In the genomic region with DNA sequence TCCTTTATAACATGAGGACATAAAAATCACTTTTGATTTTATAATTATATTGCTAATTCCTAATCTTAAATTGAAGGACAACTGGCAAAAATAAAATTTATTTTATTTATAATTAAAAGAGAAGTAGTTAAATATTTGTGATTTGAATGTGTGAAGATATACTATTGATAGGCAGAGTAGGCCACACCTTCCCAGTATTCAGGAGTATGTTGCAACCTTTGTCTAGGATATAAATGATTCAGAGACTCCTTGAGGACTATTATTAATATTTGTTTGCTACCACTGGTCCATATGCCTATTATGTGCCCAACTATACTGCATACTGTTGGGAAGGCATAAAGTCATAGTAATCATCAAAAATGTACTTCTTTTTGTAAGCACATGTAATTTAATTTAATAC, we compare ENCODE assay signal across 24 cellular contexts.
DNase-seq lines count a peak whose midpoint lies in the region; ATAC-seq, FAIRE-seq and TF ChIP-seq lines count a peak whose summit lies in the region.
"Had no signal": no experiment of that assay in that cellular context is flagged by ENCODE, and none has a peak within 500 bp of the region (broad histone marks: within the 10 kb centered on the region; RNA-seq: fewer than 3 reads in every experiment).

No MANE protein-coding gene starts in this region.

- H3K4me3 ChIP-seq in IMR-90 (ENCODE audit: insufficient read depth, low read depth, low read length) (no peak overlapping the region), epithelial cell of esophagus (ENCODE audit: low read length) (no peak overlapping the region), small intestine (ENCODE audit: low read depth in 1 of 2, low read length in 2 of 2) (no peak overlapping the region), MG63 (no peak overlapping the region)
- H3K4me3 ChIP-seq: A549; BLaER1 treated with 17β-estradiol and CSF1 and Interleukin-3, amounts not matched to agents 10 nM and 100 nM; GM12878; HAP-1 had no signal

- intact Hi-C loops in IMR-90 (cut with micrococcal nuclease), result no loop called here

- H3K9me3 ChIP-seq in IMR-90 (ENCODE audit: control insufficient read depth, insufficient read depth, low read length), result no peaks in the 10 kb centered on the region
- H3K9me3 ChIP-seq in small intestine (ENCODE audit: control insufficient read depth, low read depth), result no peaks in the 10 kb centered on the region
- no peaks in the 10 kb centered on the region for H3K9me3 ChIP-seq in MG63
- H3K9me3 ChIP-seq: A549; BE2C; BLaER1 treated with 17β-estradiol and CSF1 and Interleukin-3, amounts not matched to agents 10 nM and 100 nM; Caco-2; HAP-1 had no signal

- no peak overlapping the region for H3K23ac ChIP-seq in IMR-90 (ENCODE audit: low read depth, low read length)

- H2BK120ac ChIP-seq in IMR-90 (ENCODE audit: low read depth, low read length), result no peak overlapping the region

- H3K9ac ChIP-seq in IMR-90 (ENCODE audit: low read depth, low read length), result no peak overlapping the region
- H3K9ac ChIP-seq: BLaER1 treated with 17β-estradiol and CSF1 and Interleukin-3, amounts not matched to agents 10 nM and 100 nM had no signal

- no peak overlapping the region for H3K4ac ChIP-seq in IMR-90 (ENCODE audit: low read depth, low read length)

- BruUV-seq in IMR-90 (replicated peaks; lab: Mats Ljungman, UMichigan), result no TSS peak

- no peak overlapping the region for H3K4me2 ChIP-seq in IMR-90 (ENCODE audit: low read depth, low read length)
- H3K4me2 ChIP-seq: A549; BLaER1 treated with 17β-estradiol and CSF1 and Interleukin-3, amounts not matched to agents 10 nM and 100 nM had no signal

- in situ Hi-C loops in IMR-90 (cut with MboI; ENCODE audit: low sequenced_read_pairs), result no loop called here

- ATAC-seq in IMR-90 (ENCODE audit: low read depth), result no peak
- ATAC-seq: A549, GM12878 had no signal

- H2AFZ ChIP-seq in IMR-90 (replicated peaks; ENCODE audit: low read length, poor library complexity), result no peak overlapping the region

- peaks cover 11% of the 10 kb centered on the region; the same call in 1 of the 2 replicates for H3K4me1 ChIP-seq in IMR-90 (ENCODE audit: control insufficient read depth, insufficient read depth, low read length)
- H3K4me1 ChIP-seq in small intestine (ENCODE audit: control insufficient read depth in 2 of 2, insufficient read depth in 1 of 2, low read depth in 1 of 2, low read length in 1 of 2), result no peaks in the 10 kb centered on the region
- H3K4me1 ChIP-seq: A549, BE2C, HAP-1 had no signal

- no peak overlapping the region for H3K56ac ChIP-seq in IMR-90 (ENCODE audit: extremely low read depth, insufficient read depth, low read length)

- H3K27ac ChIP-seq in IMR-90 (ENCODE audit: insufficient read depth, low read length), result no peak overlapping the region
- no peak overlapping the region for H3K27ac ChIP-seq in small intestine (ENCODE audit: low read depth in 1 of 2, low read length in 1 of 2)
- H3K27ac ChIP-seq: 22Rv1; A549; BLaER1 treated with 17β-estradiol and CSF1 and Interleukin-3, amounts not matched to agents 10 nM and 100 nM had no signal

- no peaks in the 10 kb centered on the region for H4K20me1 ChIP-seq in IMR-90 (ENCODE audit: insufficient read depth, low read length)
- H4K20me1 ChIP-seq: BLaER1 treated with 17β-estradiol and CSF1 and Interleukin-3, amounts not matched to agents 10 nM and 100 nM had no signal

- peak overlapping the region; percentile 2 for H2BK5ac ChIP-seq in IMR-90 (ENCODE audit: low read depth, low read length, poor library complexity, severe bottlenecking)

- H3K27me3 ChIP-seq in IMR-90 (ENCODE audit: control insufficient read depth, insufficient read depth, low read length) (no peaks in the 10 kb centered on the region), small intestine (ENCODE audit: control insufficient read depth in 2 of 2, insufficient read depth in 2 of 2, low read length in 2 of 2) (peaks cover 0 to 2% of the 10 kb centered on the region in 2 donors), MG63 (no peaks in the 10 kb centered on the region)
- H3K27me3 ChIP-seq: BE2C; BLaER1 treated with 17β-estradiol and CSF1 and Interleukin-3, amounts not matched to agents 10 nM and 100 nM had no signal

- no peak for TF ChIP-seq RAD21 in IMR-90 (IDR thresholded peaks at IDR 0.05; ENCODE audit: low read length)

- POLR2A ChIA-PET in IMR-90 (lab: Charles Lee; ENCODE audit: unreplicated experiment), result no interaction called here

- H3K36me3 ChIP-seq in IMR-90 (ENCODE audit: control insufficient read depth, insufficient read depth, low read length) (peaks cover 4% of the 10 kb centered on the region; the same call in 1 of the 2 replicates), small intestine (ENCODE audit: control insufficient read depth in 2 of 2, insufficient read depth in 2 of 2, low read length in 2 of 2) (no peaks in the 10 kb centered on the region), MG63 (no peaks in the 10 kb centered on the region)
- H3K36me3 ChIP-seq: BE2C, HAP-1 had no signal

- no peak for DNase-seq in IMR-90
- DNase-seq in epithelial cell of esophagus (ENCODE audit: low read depth), result peak; percentile 42
- DNase-seq in small intestine, result no peak
- no peak for DNase-seq in NCI-H1930 (lab: John Stamatoyannopoulos, UW)
- DNase-seq in stimulated activated CD8-positive, alpha-beta memory T cell treated with anti-CD3 and anti-CD28 coated beads, Interleukin-4, amount 100 ng/mL, for 48 hours, result no peak
- DNase-seq in MG63, result no peak
- DNase-seq: ACHN; AML-193; BE2C; Caco-2; CD4-positive, alpha-beta memory T cell; DMS153; DND-41; GDM1; GOT3; HFFc6 had no signal

- TF ChIP-seq POLR2A in IMR-90 (IDR thresholded peaks at IDR 0.05; ENCODE audit: low read depth, low read length), result no peak

- no peak overlapping the region for H4K91ac ChIP-seq in IMR-90 (ENCODE audit: insufficient read depth, low read depth, low read length)

- no peak for TF ChIP-seq CTCF in IMR-90 (conservative IDR thresholded peaks at IDR 0.05; ENCODE audit: low read depth, low read length)
- TF ChIP-seq CTCF in epithelial cell of esophagus (IDR thresholded peaks at IDR 0.05; ENCODE audit: insufficient read depth, low read depth, low read length, missing control alignments), result no peak

- H3K9me1 ChIP-seq in IMR-90 (ENCODE audit: insufficient read depth, low read length), result peaks cover 9% of the 10 kb centered on the region

- no peak overlapping the region for H4K8ac ChIP-seq in IMR-90 (ENCODE audit: low read depth in 2 of 2, low read length in 2 of 2)

- H2BK15ac ChIP-seq in IMR-90 (ENCODE audit: low read depth, low read length), result no peak overlapping the region

- no peaks in the 10 kb centered on the region for H3K79me1 ChIP-seq in IMR-90 (ENCODE audit: low read depth in 1 of 2, low read length in 2 of 2)

- dilution Hi-C loops in IMR-90 (cut with HindIII; ENCODE audit: low sequenced_read_pairs, unreplicated experiment), result no loop called here

- H2AK9ac ChIP-seq in IMR-90 (replicated peaks; ENCODE audit: low read depth, low read length, poor library complexity), result no peak overlapping the region

- H2BK20ac ChIP-seq in IMR-90 (ENCODE audit: low read depth, low read length), result no peak overlapping the region

- H3K18ac ChIP-seq in IMR-90 (ENCODE audit: low read depth, low read length), result no peak overlapping the region

- no peak overlapping the region for H4K5ac ChIP-seq in IMR-90 (ENCODE audit: low read depth, low read length)

- H2AK5ac ChIP-seq in IMR-90 (ENCODE audit: low read depth, low read length), result no peak overlapping the region

- CTCF ChIA-PET in IMR-90 (lab: Yijun Ruan, JAX), result no interaction called here

- FAIRE-seq in A204.1 (lab: Jason Lieb, UNC) (peak; percentile 74), small intestine (lab: Jason Lieb, UNC) (peak; percentile 77)
- FAIRE-seq: A549, GM12878, GM18507, H54 had no signal

- no peak overlapping the region for H3K14ac ChIP-seq in IMR-90 (replicated peaks; ENCODE audit: low read depth, low read length)

TF ChIP-seq in IMR-90, 13 proteins besides CTCF, POLR2A, EP300 and RAD21:
- no peak for TF ChIP-seq NFE2L2 (IDR thresholded peaks at IDR 0.05; ENCODE audit: low read depth, low read length)
- TF ChIP-seq CEBPB (IDR thresholded peaks at IDR 0.05; ENCODE audit: low read depth, low read length), result peak; percentile 58
- no peak for TF ChIP-seq MAZ (IDR thresholded peaks at IDR 0.05; ENCODE audit: borderline replicate concordance, low read depth, low read length)
- TF ChIP-seq BHLHE40 (IDR thresholded peaks at IDR 0.05; ENCODE audit: low read depth, low read length), result no peak
- TF ChIP-seq MXI1 (IDR thresholded peaks at IDR 0.05; ENCODE audit: borderline replicate concordance, low read depth, low read length), result no peak
- TF ChIP-seq, protein P1, sequence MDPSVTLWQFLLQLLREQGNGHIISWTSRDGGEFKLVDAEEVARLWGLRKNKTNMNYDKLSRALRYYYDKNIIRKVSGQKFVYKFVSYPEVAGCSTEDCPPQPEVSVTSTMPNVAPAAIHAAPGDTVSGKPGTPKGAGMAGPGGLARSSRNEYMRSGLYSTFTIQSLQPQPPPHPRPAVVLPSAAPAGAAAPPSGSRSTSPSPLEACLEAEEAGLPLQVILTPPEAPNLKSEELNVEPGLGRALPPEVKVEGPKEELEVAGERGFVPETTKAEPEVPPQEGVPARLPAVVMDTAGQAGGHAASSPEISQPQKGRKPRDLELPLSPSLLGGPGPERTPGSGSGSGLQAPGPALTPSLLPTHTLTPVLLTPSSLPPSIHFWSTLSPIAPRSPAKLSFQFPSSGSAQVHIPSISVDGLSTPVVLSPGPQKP (IDR thresholded peaks at IDR 0.05; ENCODE audit: borderline replicate concordance, low read depth, low read length), result no peak
- no peak for TF ChIP-seq CHD1 (IDR thresholded peaks at IDR 0.05; ENCODE audit: low read depth, low read length)
- TF ChIP-seq USF2 (IDR thresholded peaks at IDR 0.05; ENCODE audit: low read depth, low read length), result no peak
